16 cellular contexts compared by ENCODE assay signal in genomic region chr6:134374486-134374885, GRCh38. TPM values are rescaled to one million over a fixed set of nuclear protein-coding genes. Genes with fewer than 3 reads are reported as not detected.
DNase-seq lines count a peak whose midpoint lies in the region; ATAC-seq and TF ChIP-seq lines count a peak whose summit lies in the region.
"Had no signal": no experiment of that assay in that cellular context is flagged by ENCODE, and none has a peak within 500 bp of the region (broad histone marks: within the 10 kb centered on the region; RNA-seq: fewer than 3 reads in every experiment).

No MANE protein-coding gene starts in this region.

- TF ChIP-seq POLR2A in esophagus muscularis mucosa (IDR thresholded peaks at IDR 0.05; ENCODE audit: low read depth), result no peak

- peak overlapping the region; percentile 94 for H3K27ac ChIP-seq in OCI-LY3 (ENCODE audit: low read length)
- peak overlapping the region in 1 of 4 donors; percentile 41 for H3K27ac ChIP-seq in esophagus muscularis mucosa (replicated peaks in 1 of 4)
- H3K27ac ChIP-seq: 22Rv1 had no signal

- H3K9me3 Mint-ChIP-seq in stimulated activated effector memory CD8-positive, alpha-beta T cell treated with anti-CD3 and anti-CD28 coated beads, Interleukin-12 subunit alpha, Interleukin-12 subunit beta, amount 100 ng/mL, for 72 hours, result no peaks in the 10 kb centered on the region
- H3K9me3 Mint-ChIP-seq: IgD-negative memory B cell had no signal

- H3K4me1 ChIP-seq in OCI-LY3 (ENCODE audit: low read length) (peaks cover 74% of the 10 kb centered on the region), esophagus muscularis mucosa (peaks cover 4 to 19% (median 16%) of the 10 kb centered on the region in 4 donors)

- peaks cover 39% of the 10 kb centered on the region for H3K4me1 Mint-ChIP-seq in stimulated activated effector memory CD8-positive, alpha-beta T cell treated with anti-CD3 and anti-CD28 coated beads, Interleukin-12 subunit alpha, Interleukin-12 subunit beta, amount 100 ng/mL, for 72 hours

- H4K20me1 ChIP-seq in OCI-LY3 (ENCODE audit: insufficient read depth, low read length), result no peaks in the 10 kb centered on the region

- H3K4me2 ChIP-seq in OCI-LY3 (ENCODE audit: low read length), result peak overlapping the region; percentile 33

- no peak for TF ChIP-seq CTCF in OCI-LY3 (IDR thresholded peaks at IDR 0.05; ENCODE audit: low read depth, low read length)
- no peak for TF ChIP-seq CTCF in esophagus muscularis mucosa (IDR thresholded peaks at IDR 0.05)

- H3K27me3 ChIP-seq in OCI-LY3 (ENCODE audit: low read depth, low read length), result no peaks in the 10 kb centered on the region
- H3K27me3 ChIP-seq in esophagus muscularis mucosa, result no peaks in the 10 kb centered on the region

- H3K9me3 ChIP-seq in OCI-LY3 (ENCODE audit: insufficient read depth, low read length) (no peaks in the 10 kb centered on the region), esophagus muscularis mucosa (no peaks in the 10 kb centered on the region)

- H2AFZ ChIP-seq in OCI-LY3 (ENCODE audit: low read depth, low read length), result no peak overlapping the region

- peak; percentile 17 for DNase-seq in DMS 273 (lab: John Stamatoyannopoulos, UW; ENCODE audit: unreplicated experiment)
- no peak for DNase-seq in DMS 273 treated with DMSO at 0.1 percent for 48 hours (lab: John Stamatoyannopoulos, UW)
- peak; percentile 75 for DNase-seq in esophagus muscularis mucosa (ENCODE audit: extremely low spot score)
- DNase-seq in stimulated activated effector memory CD8-positive, alpha-beta T cell treated with anti-CD3 and anti-CD28 coated beads, Interleukin-12 subunit alpha, Interleukin-12 subunit beta, amount 100 ng/mL, for 72 hours (ENCODE audit: low spot score in 2 of 2), result no peak
- no peak for DNase-seq in RPMI8226
- DNase-seq in NCI-H2196 treated with DMSO at 0.1 percent for 48 hours (lab: John Stamatoyannopoulos, UW; ENCODE audit: unreplicated experiment), result no peak
- DNase-seq: activated CD4-positive, alpha-beta T cell treated with anti-CD3 and anti-CD28 coated beads for 48 hours; central memory CD4-positive, alpha-beta T cell; DMS79; NCI-H2081 had no signal

- H3K36me3 Mint-ChIP-seq in stimulated activated effector memory CD8-positive, alpha-beta T cell treated with anti-CD3 and anti-CD28 coated beads, Interleukin-12 subunit alpha, Interleukin-12 subunit beta, amount 100 ng/mL, for 72 hours, result no peaks in the 10 kb centered on the region

- ATAC-seq in stimulated activated effector memory CD8-positive, alpha-beta T cell treated with anti-CD3 and anti-CD28 coated beads, Interleukin-12 subunit alpha, Interleukin-12 subunit beta, amount 100 ng/mL, for 72 hours, result no peak
- ATAC-seq in GM18511 (IDR thresholded peaks at IDR 0.05; ENCODE audit: unreplicated experiment), result no peak
- ATAC-seq: HCT116 had no signal

- no peak for TF ChIP-seq EP300 in esophagus muscularis mucosa (IDR thresholded peaks at IDR 0.05)

- H3K36me3 ChIP-seq in OCI-LY3 (replicated peaks; ENCODE audit: low read depth, low read length) (no peaks in the 10 kb centered on the region), esophagus muscularis mucosa (no peaks in the 10 kb centered on the region)

- peak overlapping the region; percentile 0 for H3K27ac Mint-ChIP-seq in stimulated activated effector memory CD8-positive, alpha-beta T cell treated with anti-CD3 and anti-CD28 coated beads, Interleukin-12 subunit alpha, Interleukin-12 subunit beta, amount 100 ng/mL, for 72 hours
- H3K27ac Mint-ChIP-seq: IgD-negative memory B cell had no signal

- H3K9ac ChIP-seq in OCI-LY3 (ENCODE audit: low read length), result peak overlapping the region; percentile 42

- H3K79me2 ChIP-seq in OCI-LY3 (ENCODE audit: low read length), result no peaks in the 10 kb centered on the region

- H3K4me3 Mint-ChIP-seq in stimulated activated effector memory CD8-positive, alpha-beta T cell treated with anti-CD3 and anti-CD28 coated beads, Interleukin-12 subunit alpha, Interleukin-12 subunit beta, amount 100 ng/mL, for 72 hours, result no peak overlapping the region
- H3K4me3 Mint-ChIP-seq: activated T-helper 1 cell treated with anti-CD3 and anti-CD28 coated beads, Interleukin-12 subunit alpha, Interleukin-12 subunit beta, Interleukin-2, Interleukin-4 antibody, amounts not matched to agents 30 ng/mL and 10 ng/mL and 1 ng/mL, durations not matched to agents 14 hours and 24 hours and 36 hours had no signal

- no peak overlapping the region for H3K4me3 ChIP-seq in OCI-LY3 (ENCODE audit: low read length)
- H3K4me3 ChIP-seq in esophagus muscularis mucosa, result no peak overlapping the region

- intact Hi-C loops in esophagus muscularis mucosa (cut with DNase I), result no loop called here

- WGBS in esophagus muscularis mucosa, result 88% methylated on average over 3 of the region's 3 CpGs

RNA-seq across cellular contexts. Expression of gene SGK1, which starts 56.6 kb away (rescaled TPM):
- total RNA-seq in esophagus muscularis mucosa, result 10 to 100 TPM; 30.7 to 52.8 (median 43.9) TPM

Comparison
In these comparisons a context has a peak if more than half of its experiments do, and no peak if none do; other contexts are left out.
1. DNase-seq: peak in DMS 273 (single experiment) and esophagus muscularis mucosa (single experiment); none in DMS 273 treated with DMSO at 0.1 percent for 48 hours (single experiment), stimulated activated effector memory CD8-positive, alpha-beta T cell treated with anti-CD3 and anti-CD28 coated beads, Interleukin-12 subunit alpha, Interleukin-12 subunit beta, amount 100 ng/mL, for 72 hours (0 of 2), RPMI8226 (single experiment) and NCI-H2196 treated with DMSO at 0.1 percent for 48 hours (single experiment).